In the genomic region with DNA sequence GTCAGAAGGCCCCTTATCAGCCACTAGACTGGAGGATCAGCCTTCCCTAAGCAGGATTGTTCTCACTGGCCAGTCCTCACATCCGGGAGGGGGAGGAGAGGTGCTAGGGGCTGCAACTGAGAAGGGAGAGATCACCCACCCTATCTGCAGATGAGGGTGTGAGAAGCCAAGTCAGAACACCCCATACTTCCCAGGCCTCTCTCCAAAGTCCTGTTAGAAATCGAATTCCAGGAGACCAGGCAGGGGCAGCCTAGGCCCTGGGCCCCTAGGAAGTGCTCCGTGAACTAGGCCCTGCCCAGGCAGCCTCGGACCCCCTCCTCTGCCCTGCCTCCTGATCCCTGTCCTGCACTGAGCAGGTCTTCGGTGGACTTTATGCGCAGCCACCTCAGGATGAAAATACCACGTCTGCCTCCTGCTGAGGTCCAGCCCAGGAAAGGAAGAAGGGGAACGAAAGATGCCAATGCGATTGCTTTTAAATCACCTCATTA, we compare ENCODE assay signal across 8 cellular contexts. TPM values are rescaled to one million over a fixed set of nuclear protein-coding genes. Genes with fewer than 3 reads are reported as not detected.
DNase-seq lines count a peak whose midpoint lies in the region; ATAC-seq lines count a peak whose summit lies in the region.

No MANE protein-coding gene starts in this region.

- peaks cover 75 to 78% of the 10 kb centered on the region in 2 donors for H3K27me3 Mint-ChIP-seq in effector memory CD8-positive, alpha-beta T cell
- H3K27me3 Mint-ChIP-seq in naive B cell: peaks cover 45 to 83% (median 69%) of the 10 kb centered on the region in 3 donors

- peak overlapping the region; percentile 65 to 80 for H3K4me3 Mint-ChIP-seq in effector memory CD8-positive, alpha-beta T cell
- H3K4me3 Mint-ChIP-seq in naive B cell: peak overlapping the region; percentile 67 to 86 (median 82)

- H3K27ac Mint-ChIP-seq in effector memory CD8-positive, alpha-beta T cell: no peak overlapping the region
- peak overlapping the region in 1 of 6 donors; percentile 90 for H3K27ac Mint-ChIP-seq in naive B cell

- H3K27me3 ChIP-seq in NT2/D1 (ENCODE audit: insufficient read depth, insufficient read length): no peaks in the 10 kb centered on the region

- H3K9me3 ChIP-seq in NT2/D1 (ENCODE audit: insufficient read depth, low read length): no peaks in the 10 kb centered on the region; the same call in 1 of the 2 replicates

- no peak for ATAC-seq in effector memory CD8-positive, alpha-beta T cell (replicated peaks)
- no peak for ATAC-seq in naive B cell (ENCODE audit: low read depth in 2 of 2)

- peaks cover 17% of the 10 kb centered on the region for H3K36me3 ChIP-seq in NT2/D1 (ENCODE audit: insufficient read depth, insufficient read length, low read length)

- H3K9ac ChIP-seq in NT2/D1 (ENCODE audit: insufficient read length, low read depth): peak overlapping the region; percentile 95

- H3K4me1 ChIP-seq in NT2/D1 (ENCODE audit: insufficient read depth, insufficient read length): peaks cover 13% of the 10 kb centered on the region

- DNase-seq in Caki2 (ENCODE audit: low read depth) (peak; percentile 58), NT2/D1 (ENCODE audit: low read depth, low spot score) (no peak), naive B cell (no peak), NCI-H1436 treated with DMSO at 0.1 percent for 48 hours (lab: John Stamatoyannopoulos, UW) (no peak), NCI-H2196 (lab: John Stamatoyannopoulos, UW; ENCODE audit: unreplicated experiment) (no peak)
- no peak for DNase-seq in effector memory CD8-positive, alpha-beta T cell
- DNase-seq in activated CD4-positive, CD25-positive, alpha-beta regulatory T cell treated with anti-CD3 and anti-CD28 coated beads, Interleukin-2, amount 50 U/mL, for 72 hours: no peak
- no peak for DNase-seq in stimulated activated naive CD4-positive, alpha-beta T cell treated with Interleukin-2 at 50 U/mL for 16 hours (lab: John Stamatoyannopoulos, UW)

- peaks cover 0 to 11% of the 10 kb centered on the region in 2 donors for H3K4me1 Mint-ChIP-seq in effector memory CD8-positive, alpha-beta T cell (ENCODE audit: low read depth in 2 of 2)
- H3K4me1 Mint-ChIP-seq in naive B cell: peaks cover 4 to 21% (median 12%) of the 10 kb centered on the region in 3 donors

- no peaks in the 10 kb centered on the region for H3K9me3 Mint-ChIP-seq in effector memory CD8-positive, alpha-beta T cell
- peaks cover 0 to 1% (median 0%) of the 10 kb centered on the region in 7 donors for H3K9me3 Mint-ChIP-seq in naive B cell

- no peaks in the 10 kb centered on the region for H3K36me3 Mint-ChIP-seq in effector memory CD8-positive, alpha-beta T cell (ENCODE audit: insufficient read depth)
- H3K36me3 Mint-ChIP-seq in naive B cell: peaks cover 0 to 8% of the 10 kb centered on the region in 2 donors

- in situ Hi-C loops in Caki2 (cut with HindIII; ENCODE audit: low pct_unique_long_range_greater_than_20kb, low sequenced_read_pairs): no loop called here

- H3K4me3 ChIP-seq in NT2/D1 (ENCODE audit: insufficient read length, low read depth): peak overlapping the region; percentile 88

RNA-seq across cellular contexts. Expression of gene DZIP1L, which starts 0.9 kb away (rescaled TPM):
- total RNA-seq in Caki2 (2014; rRNA removed; shearing (Covaris generic); ENCODE audit: low replicate concordance): 6.3 and 8.9 TPM in 2 replicates
- polyA plus RNA-seq in naive B cell (ENCODE audit: low read depth in 6 of 6): not detected

RNA-seq across cellular contexts. Expression of gene A4GNT, which starts 17.7 kb away (rescaled TPM):
- not detected in 2 replicates for total RNA-seq in Caki2 (2014; rRNA removed; shearing (Covaris generic); ENCODE audit: low replicate concordance)
- polyA plus RNA-seq in naive B cell (ENCODE audit: low read depth in 6 of 6): under 1 TPM in 1 of 6 donors, not detected in 5; 0.19 TPM
